Comparison of ENCODE assay signal across 14 cellular contexts in the genomic region with DNA sequence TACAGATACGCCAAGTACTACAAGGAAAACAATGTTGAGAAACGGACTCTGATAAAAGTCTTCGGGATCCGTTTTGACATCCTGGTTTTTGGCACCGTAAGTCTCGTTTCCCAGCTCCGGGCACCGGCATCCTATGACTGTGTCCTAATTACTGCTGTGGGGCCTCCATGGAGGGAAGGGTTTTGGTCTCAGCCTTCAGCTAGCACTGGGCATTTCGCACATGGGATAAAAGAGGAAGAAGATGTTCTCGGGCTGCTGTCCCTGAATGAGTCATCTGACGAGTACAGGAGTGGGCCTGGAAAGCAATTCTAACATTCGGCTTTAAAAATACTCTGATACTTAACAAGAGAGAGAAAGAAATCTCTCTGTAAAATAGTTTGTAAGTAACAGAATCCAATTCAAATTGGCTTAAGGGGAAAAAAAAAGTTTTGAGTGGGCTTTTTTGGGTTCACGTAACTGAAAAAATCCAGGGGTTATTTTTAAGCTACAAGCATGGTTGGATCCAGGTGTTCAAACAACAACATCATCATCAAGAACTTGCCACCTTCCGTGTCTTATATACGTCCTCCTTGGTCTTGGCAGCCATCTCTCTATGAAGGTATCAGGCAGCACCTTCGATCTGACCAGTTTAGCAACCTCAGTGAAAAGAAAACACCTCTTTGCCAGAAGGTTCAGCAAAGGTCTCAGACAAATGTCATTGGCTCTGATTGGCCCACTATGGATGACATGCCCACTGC. TPM values are rescaled to one million over a fixed set of nuclear protein-coding genes. Genes with fewer than 3 reads are reported as not detected.
A peak's percentile ranks its signal among the peaks of the same experiment; 100 is the strongest.
DNase-seq lines count a peak whose midpoint lies in the region; ATAC-seq and TF ChIP-seq lines count a peak whose summit lies in the region.
"Had no signal": no experiment of that assay in that cellular context is flagged by ENCODE, and none has a peak within 500 bp of the region (broad histone marks: within the 10 kb centered on the region; RNA-seq: fewer than 3 reads in every experiment).

No MANE protein-coding gene starts in this region.

- no peaks in the 10 kb centered on the region for H3K79me2 ChIP-seq in DOHH2 (ENCODE audit: control insufficient read depth, low read length)

- peak overlapping the region; percentile 44 for H3K27ac ChIP-seq in DOHH2 (ENCODE audit: low read depth, low read length)
- H3K27ac ChIP-seq in dorsolateral prefrontal cortex = peak overlapping the region in 58 of 59 donors; percentile 54 to 96 (median 90)
- H3K27ac ChIP-seq in esophagus squamous epithelium = no peak overlapping the region
- H3K27ac ChIP-seq: C4-2B had no signal

- intact Hi-C loops in dorsolateral prefrontal cortex (cut with DNase I) = loop anchor here in 1 of 2 donors (2.0 kb wide), 1 partner anchor 21 kb away; no protein-coding TSS in a partner anchor
- intact Hi-C loops in esophagus squamous epithelium (cut with DNase I) = no loop called here

- H3K4me1 ChIP-seq in DOHH2 (ENCODE audit: control insufficient read depth, low read length) (peaks cover 29% of the 10 kb centered on the region), esophagus squamous epithelium (peaks cover 0 to 4% (median 0%) of the 10 kb centered on the region in 3 donors)

- H3K27me3 ChIP-seq in DOHH2 (ENCODE audit: control insufficient read depth, low read length) (no peaks in the 10 kb centered on the region), dorsolateral prefrontal cortex (no peaks in the 10 kb centered on the region), esophagus squamous epithelium (no peaks in the 10 kb centered on the region)

- H3K9me2 ChIP-seq in DOHH2 (replicated peaks; ENCODE audit: control insufficient read depth, low read length) = no peaks in the 10 kb centered on the region

- no peaks in the 10 kb centered on the region for H4K20me1 ChIP-seq in DOHH2 (ENCODE audit: control insufficient read depth, insufficient read depth, low read depth, low read length)

- no peak for TF ChIP-seq POLR2A in esophagus squamous epithelium (IDR thresholded peaks at IDR 0.05)

- peak overlapping the region; percentile 44 for H3K4me3 ChIP-seq in DOHH2 (ENCODE audit: low read length)
- peak overlapping the region in 1 of 59 donors; percentile 4 for H3K4me3 ChIP-seq in dorsolateral prefrontal cortex
- H3K4me3 ChIP-seq in esophagus squamous epithelium = no peak overlapping the region

- TF ChIP-seq CTCF in DOHH2 (IDR thresholded peaks at IDR 0.05; ENCODE audit: low read depth, low read length, poor library complexity, severe bottlenecking) (no peak), dorsolateral prefrontal cortex (IDR thresholded peaks at IDR 0.05 in 54 of 56, conservative IDR thresholded peaks at IDR 0.05 in 2 of 56; ENCODE audit: low read depth in 1 of 56, partially characterized antibody in 56 of 56) (no peak), esophagus squamous epithelium (IDR thresholded peaks at IDR 0.05) (no peak)

- H3F3A ChIP-seq in DOHH2 (ENCODE audit: control insufficient read depth, insufficient read depth) = no peaks in the 10 kb centered on the region

- no peaks in the 10 kb centered on the region for H3K36me3 ChIP-seq in DOHH2 (ENCODE audit: control insufficient read depth, low read length)
- H3K36me3 ChIP-seq in esophagus squamous epithelium = peaks cover 0 to 11% (median 0%) of the 10 kb centered on the region in 3 donors

- H3K4me2 ChIP-seq in DOHH2 (ENCODE audit: low read length) = peak overlapping the region; percentile 65

- DNase-seq in NOMO-1 (lab: John Stamatoyannopoulos, UW; ENCODE audit: unreplicated experiment in 2 of 2) = peak; percentile 58 to 81
- peak in 8 of 10 donors; percentile 47 to 79 (median 64) for DNase-seq in dorsolateral prefrontal cortex
- peak; percentile 77 for DNase-seq in occipital lobe (lab: John Stamatoyannopoulos, UW)
- DNase-seq in esophagus squamous epithelium (lab: John Stamatoyannopoulos, UW) = no peak
- DNase-seq: activated CD4-positive, CD25-positive, alpha-beta regulatory T cell treated with anti-CD3 and anti-CD28 coated beads, Interleukin-2, amount 50 U/mL, for 72 hours; activated naive CD4-positive, alpha-beta T cell; naive B cell; NCI-H2029 treated with DMSO at 0.1 percent for 48 hours had no signal

- 71 to 82% methylated on average over 16 of the region's 16 CpGs for WGBS in esophagus squamous epithelium, 2 donors

- no peak for ATAC-seq in HG03097 (IDR thresholded peaks at IDR 0.05; ENCODE audit: low FRiP score, unreplicated experiment)
- ATAC-seq in HG03139 (IDR thresholded peaks at IDR 0.05; ENCODE audit: unreplicated experiment) = no peak
- no peak for ATAC-seq in GM18868 (IDR thresholded peaks at IDR 0.05; ENCODE audit: unreplicated experiment)

- H3K9me3 ChIP-seq in DOHH2 (ENCODE audit: control insufficient read depth, insufficient read depth, low read length) (no peaks in the 10 kb centered on the region), esophagus squamous epithelium (no peaks in the 10 kb centered on the region)

RNA-seq across cellular contexts. Expression of a gene that starts 34.4 kb away (rescaled TPM):
- 10 to 100 TPM in 98 of 120 experiments, 1 to 10 TPM in 22; 7.6 to 21.4 (median 12.6) TPM for total RNA-seq in dorsolateral prefrontal cortex
- total RNA-seq in occipital lobe = 6.6 TPM
- 10 to 100 TPM; 13.0 to 32.3 (median 19.9) TPM for total RNA-seq in esophagus squamous epithelium

RNA-seq across cellular contexts. Expression of a gene that starts 42.9 kb away (rescaled TPM):
- total RNA-seq in dorsolateral prefrontal cortex = 100 to 1,000 TPM in 20 of 120 experiments, 10 to 100 TPM in 100; 21.6 to 148 (median 62.3) TPM
- 2.7 TPM for total RNA-seq in occipital lobe
- 1 to 10 TPM; 1.6 to 2.7 (median 2.2) TPM for total RNA-seq in esophagus squamous epithelium
- total RNA-seq: HT1080 had no signal

Comparison
In these comparisons a context has a peak if more than half of its experiments do, and no peak if none do; other contexts are left out.
1. H3K27ac ChIP-seq: peak in DOHH2 (single experiment) and dorsolateral prefrontal cortex (58 of 59); none in esophagus squamous epithelium (0 of 4).